24 cellular contexts compared by ENCODE assay signal in genomic region chr19:30028118-30028991, GRCh38.
"Had no signal": no experiment of that assay in that cellular context is flagged by ENCODE, and none has a peak within 500 bp of the region (broad histone marks: within the 10 kb centered on the region; RNA-seq: fewer than 3 reads in every experiment).

No MANE protein-coding gene starts in this region.

- FAIRE-seq: TTC549 had no signal

- H3K27ac ChIP-seq: gastroesophageal sphincter, left lung, neutrophil, skin epidermis, transverse colon, vagina had no signal

- H3K4me3 ChIP-seq: gastroesophageal sphincter, left lung, skin epidermis, transverse colon, vagina had no signal

- H3K9me3 ChIP-seq: gastroesophageal sphincter, left lung, neutrophil, transverse colon, vagina had no signal

- H3K36me3 ChIP-seq: neutrophil had no signal

- H3K27me3 Mint-ChIP-seq: activated CD4-positive, alpha-beta T cell treated with anti-CD3 and anti-CD28 coated beads, Interleukin-2, amount 10 ng/mL, durations not matched to agents 24 days and 14 days; activated naive CD8-positive, alpha-beta T cell treated with anti-CD3 and anti-CD28 coated beads, Interleukin-2, amount 50 U/mL, for 24 hours had no signal

- H3K36me3 Mint-ChIP-seq: natural killer cell had no signal

- DNase-seq: activated CD4-positive, alpha-beta T cell treated with anti-CD3 and anti-CD28 coated beads, Interleukin-2, amount 10 ng/mL, durations not matched to agents 24 days and 14 days; activated CD4-positive, CD25-positive, alpha-beta regulatory T cell; activated CD8-positive, alpha-beta memory T cell treated with anti-CD3 and anti-CD28 coated beads, Interleukin-2, amount 50 U/mL, for 48 hours; activated CD8-positive, alpha-beta T cell treated with anti-CD3 and anti-CD28 coated beads, Interleukin-2, amount 10 ng/mL, durations not matched to agents 7 days and 5 days; activated naive CD8-positive, alpha-beta T cell treated with anti-CD3 and anti-CD28 coated beads, Interleukin-2, amount 50 U/mL, for 24 hours; aorta; endodermal cell; erythroblast; islet precursor cell; left lung; mammary epithelial cell; natural killer cell; posterior cingulate gyrus; right cardiac atrium; stimulated activated CD4-positive, alpha-beta T cell treated with anti-CD3 and anti-CD28 coated beads, Interleukin-4, amount 100 ng/mL, for 4 hours; stimulated activated CD8-positive, alpha-beta memory T cell treated with anti-CD3 and anti-CD28 coated beads, Interleukin-4, amount 100 ng/mL, for 48 hours; stimulated activated naive CD8-positive, alpha-beta T cell treated with anti-CD3 and anti-CD28 coated beads, Interleukin-15, Interleukin-2, amounts not matched to agents 100 U/mL and 50 U/mL, for 24 hours; transverse colon had no signal

- H3K9me3 Mint-ChIP-seq: endodermal cell, natural killer cell had no signal

- H3K4me3 Mint-ChIP-seq: activated CD4-positive, alpha-beta T cell treated with anti-CD3 and anti-CD28 coated beads, Interleukin-2, amount 10 ng/mL, durations not matched to agents 24 days and 14 days; activated CD8-positive, alpha-beta T cell treated with anti-CD3 and anti-CD28 coated beads, Interleukin-2, amount 10 ng/mL, durations not matched to agents 7 days and 5 days; activated naive CD8-positive, alpha-beta T cell treated with anti-CD3 and anti-CD28 coated beads, Interleukin-2, amount 50 U/mL, for 24 hours; activated T-helper 1 cell treated with anti-CD3 and anti-CD28 coated beads, Interleukin-12 subunit alpha, Interleukin-12 subunit beta, Interleukin-2, Interleukin-4 antibody, amounts not matched to agents 30 ng/mL and 10 ng/mL and 1 ng/mL, durations not matched to agents 14 hours and 24 hours and 36 hours; endodermal cell; natural killer cell had no signal

- H3K4me1 ChIP-seq: gastroesophageal sphincter, vagina had no signal

- H3K4me1 Mint-ChIP-seq: endodermal cell had no signal

- H3K27ac Mint-ChIP-seq: activated CD4-positive, alpha-beta T cell treated with anti-CD3 and anti-CD28 coated beads, Interleukin-2, amount 10 ng/mL, durations not matched to agents 24 days and 14 days; activated CD8-positive, alpha-beta T cell treated with anti-CD3 and anti-CD28 coated beads, Interleukin-2, amount 10 ng/mL, durations not matched to agents 7 days and 5 days; activated naive CD8-positive, alpha-beta T cell treated with anti-CD3 and anti-CD28 coated beads, Interleukin-2, amount 50 U/mL, for 24 hours; activated T-helper 1 cell treated with anti-CD3 and anti-CD28 coated beads, Interleukin-12 subunit alpha, Interleukin-12 subunit beta, Interleukin-2, Interleukin-4 antibody, amounts not matched to agents 30 ng/mL and 10 ng/mL and 1 ng/mL, durations not matched to agents 14 hours and 24 hours and 36 hours; endodermal cell had no signal

- ATAC-seq: activated CD8-positive, alpha-beta T cell treated with anti-CD3 and anti-CD28 coated beads, Interleukin-2, amount 10 ng/mL, durations not matched to agents 7 days and 5 days; activated naive CD8-positive, alpha-beta T cell treated with anti-CD3 and anti-CD28 coated beads, Interleukin-2, amount 50 U/mL, for 24 hours; gastroesophageal sphincter; left lung; natural killer cell; right cardiac atrium; stimulated activated naive CD8-positive, alpha-beta T cell treated with anti-CD3 and anti-CD28 coated beads, Interleukin-15, Interleukin-2, amounts not matched to agents 100 U/mL and 50 U/mL, for 24 hours had no signal

- H3K27me3 ChIP-seq: gastroesophageal sphincter, left lung, neutrophil, transverse colon, vagina had no signal
